In the genomic region with DNA sequence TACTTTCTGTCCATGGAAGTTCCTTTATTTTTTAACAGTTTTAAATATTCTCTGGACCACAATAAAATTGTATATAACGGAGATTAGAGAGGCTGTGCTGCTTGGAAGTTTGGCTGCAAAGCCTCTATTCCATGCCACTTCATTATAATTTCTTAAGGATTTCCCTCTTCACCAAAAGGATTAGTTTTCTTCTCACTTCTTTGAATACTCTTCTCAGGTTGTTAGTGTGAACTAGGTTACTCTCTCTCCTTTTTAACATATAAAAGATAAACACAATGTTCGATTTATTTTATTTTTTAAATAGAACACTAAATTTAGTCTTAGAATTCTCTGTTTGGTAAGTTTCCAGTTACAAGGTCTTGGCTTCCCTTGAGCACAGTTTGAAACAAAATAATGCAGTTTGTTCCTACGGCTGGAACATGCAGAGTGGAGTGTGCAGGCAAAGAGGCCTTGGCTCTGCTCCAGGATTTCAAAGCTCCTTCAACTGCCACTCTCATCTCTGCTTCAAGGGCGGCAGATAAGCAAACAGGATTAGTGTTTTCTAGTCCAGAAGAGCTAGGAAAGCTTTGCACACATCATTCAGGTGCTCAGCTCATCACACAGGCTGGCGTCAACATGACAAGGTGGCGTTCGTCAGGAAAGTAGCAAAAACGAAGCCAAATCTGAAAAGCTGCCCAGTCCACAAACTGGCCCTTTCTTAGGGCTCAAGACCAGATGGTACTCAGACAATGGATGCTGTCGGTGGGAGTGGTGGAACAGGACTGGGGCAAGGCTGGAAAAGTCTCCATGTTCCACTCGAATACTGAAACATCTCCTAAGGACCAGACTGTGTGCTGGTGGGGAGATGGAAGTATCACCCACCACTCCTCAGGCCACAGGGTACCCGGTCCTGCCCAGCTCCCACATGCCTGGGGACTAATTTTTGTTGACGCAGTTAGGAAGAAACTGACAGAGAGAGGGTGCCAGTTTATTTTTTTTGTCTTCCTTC, we compare ENCODE assay signal across 11 cellular contexts.
DNase-seq lines count a peak whose midpoint lies in the region; ATAC-seq, FAIRE-seq and TF ChIP-seq lines count a peak whose summit lies in the region.
"Had no signal": no experiment of that assay in that cellular context is flagged by ENCODE, and none has a peak within 500 bp of the region (broad histone marks: within the 10 kb centered on the region; RNA-seq: fewer than 3 reads in every experiment).

No MANE protein-coding gene starts in this region.

- no peaks in the 10 kb centered on the region for H3K36me3 ChIP-seq in astrocyte (ENCODE audit: insufficient read depth, low read length)
- no peaks in the 10 kb centered on the region for H3K36me3 ChIP-seq in lower lobe of right lung

- no peak for FAIRE-seq in astrocyte (lab: Jason Lieb, UNC)

- H4K20me1 ChIP-seq in astrocyte (ENCODE audit: insufficient read depth, low read length) = no peaks in the 10 kb centered on the region

- H3K4me1 Mint-ChIP-seq in astrocyte (ENCODE audit: low read depth, unreplicated experiment) = peaks cover 6% of the 10 kb centered on the region

- H3K27me3 ChIP-seq in astrocyte (ENCODE audit: insufficient read depth, low read length) (no peaks in the 10 kb centered on the region), lower lobe of right lung (ENCODE audit: low read depth) (no peaks in the 10 kb centered on the region)

- peaks cover 2% of the 10 kb centered on the region for H3K36me3 Mint-ChIP-seq in astrocyte (ENCODE audit: low read depth, unreplicated experiment)

- peak; percentile 73 for DNase-seq in COLO668 (lab: John Stamatoyannopoulos, UW; ENCODE audit: unreplicated experiment)
- peak; percentile 63 to 85 for DNase-seq in NCI-H2081 (lab: John Stamatoyannopoulos, UW)
- peak; percentile 10 for DNase-seq in astrocyte (ENCODE audit: low read depth)
- peak; percentile 61 for DNase-seq in lower lobe of right lung
- no peak for DNase-seq in activated naive CD4-positive, alpha-beta T cell treated with Interleukin-2 at 50 U/mL for 16 hours
- DNase-seq: islet precursor cell had no signal

- H3K4me3 Mint-ChIP-seq in astrocyte (ENCODE audit: unreplicated experiment) = no peak overlapping the region
- H3K4me3 Mint-ChIP-seq: B cell had no signal

- H2AFZ ChIP-seq in astrocyte (ENCODE audit: low read depth, low read length) = no peak overlapping the region

- H3K27me3 Mint-ChIP-seq in astrocyte (ENCODE audit: low read depth, unreplicated experiment) = no peaks in the 10 kb centered on the region
- H3K27me3 Mint-ChIP-seq: B cell had no signal

- no peaks in the 10 kb centered on the region for H3K79me2 ChIP-seq in astrocyte (ENCODE audit: insufficient read depth, low read length)

- no peak overlapping the region for H3K27ac ChIP-seq in astrocyte (ENCODE audit: low read depth, low read length)
- no peak overlapping the region for H3K27ac ChIP-seq in lower lobe of right lung

- ATAC-seq in lower lobe of right lung (peak; percentile 74 to 88), GM19395 (IDR thresholded peaks at IDR 0.05; ENCODE audit: unreplicated experiment) (no peak), GM18909 (IDR thresholded peaks at IDR 0.05; ENCODE audit: poor library complexity, unreplicated experiment) (no peak), HG03571 (IDR thresholded peaks at IDR 0.05; ENCODE audit: unreplicated experiment) (no peak)
- ATAC-seq: activated naive CD4-positive, alpha-beta T cell treated with anti-CD3 and anti-CD28 coated beads, Interleukin-2, amount 50 U/mL, for 72 hours had no signal

- H3K9ac ChIP-seq in astrocyte (ENCODE audit: low read length) = no peak overlapping the region

- intact Hi-C loops in lower lobe of right lung (cut with DNase I) = no loop called here

- no peak overlapping the region for H3K4me2 ChIP-seq in astrocyte (ENCODE audit: low read length)

- no peaks in the 10 kb centered on the region for H3K9me3 Mint-ChIP-seq in astrocyte (ENCODE audit: unreplicated experiment)
- H3K9me3 Mint-ChIP-seq: activated naive CD4-positive, alpha-beta T cell treated with anti-CD3 and anti-CD28 coated beads, Interleukin-2, amount 50 U/mL, for 72 hours had no signal

- H3K4me1 ChIP-seq in astrocyte (ENCODE audit: insufficient read depth, low read length) = no peaks in the 10 kb centered on the region
- peaks cover 20% of the 10 kb centered on the region for H3K4me1 ChIP-seq in lower lobe of right lung

- H3K4me3 ChIP-seq in astrocyte (ENCODE audit: insufficient read depth, low read depth, low read length) (no peak overlapping the region), lower lobe of right lung (no peak overlapping the region)

- H3K9me3 ChIP-seq in astrocyte (ENCODE audit: insufficient read depth, low read depth, low read length) (no peaks in the 10 kb centered on the region), lower lobe of right lung (no peaks in the 10 kb centered on the region)

- H3K27ac Mint-ChIP-seq in astrocyte (ENCODE audit: unreplicated experiment) = no peak overlapping the region
- H3K27ac Mint-ChIP-seq: activated naive CD4-positive, alpha-beta T cell treated with anti-CD3 and anti-CD28 coated beads, Interleukin-2, amount 50 U/mL, for 72 hours; B cell had no signal

- TF ChIP-seq CTCF in astrocyte (IDR thresholded peaks at IDR 0.05; ENCODE audit: insufficient read depth, low read depth, low read length) = no peak
- TF ChIP-seq CTCF in lower lobe of right lung (IDR thresholded peaks at IDR 0.05) = no peak

Comparison
In these comparisons a context has a peak if more than half of its experiments do, and no peak if none do; other contexts are left out.
1. ATAC-seq: peak in lower lobe of right lung (2 of 2); none in GM19395 (single experiment), GM18909 (single experiment) and HG03571 (single experiment).